16 cellular contexts compared by ENCODE assay signal in genomic region chr10:34834274-34834673, GRCh38.
"Had no signal": no experiment of that assay in that cellular context is flagged by ENCODE, and none has a peak within 500 bp of the region (broad histone marks: within the 10 kb centered on the region; RNA-seq: fewer than 3 reads in every experiment).

No MANE protein-coding gene starts in this region.

- H3K4me3 ChIP-seq: colonic mucosa, heart right ventricle, testis, transverse colon had no signal

- H3K27me3 ChIP-seq: colonic mucosa, testis, transverse colon had no signal

- H3K27ac ChIP-seq: colonic mucosa, heart right ventricle, testis, transverse colon had no signal

- FAIRE-seq: endothelial cell of umbilical vein, islet of Langerhans had no signal

- H3K9me3 ChIP-seq: colonic mucosa, heart right ventricle, testis, transverse colon had no signal

- H3K36me3 ChIP-seq: colonic mucosa, heart right ventricle, transverse colon had no signal

- ATAC-seq: natural killer cell; right cardiac atrium; stimulated activated naive B cell treated with anti-CD40 and anti-IgM and Interleukin-4, amounts not matched to agents 10 μg/mL and 1 μg/mL and 100 μg/mL, for 72 hours; stimulated activated naive CD8-positive, alpha-beta T cell treated with anti-CD3 and anti-CD28 coated beads, Interleukin-15, amount 100 ng/mL, for 72 hours had no signal

- H3K4me1 ChIP-seq: colonic mucosa, heart right ventricle, testis, transverse colon had no signal

- DNase-seq: colonic mucosa; dermis blood vessel endothelial cell; foreskin melanocyte; heart right ventricle; kidney glomerular epithelial cell; natural killer cell; posterior cingulate gyrus; right cardiac atrium; stimulated activated CD4-positive, alpha-beta T cell treated with anti-CD3 and anti-CD28 coated beads, Interleukin-1b, Interleukin-23, amount 100 ng/mL, for 48 hours; stimulated activated CD4-positive, alpha-beta T cell treated with anti-CD3 and anti-CD28 coated beads, Interleukin-4, amount 100 ng/mL, for 4 hours; stimulated activated naive B cell treated with anti-CD40 and anti-IgM and Interleukin-4, amounts not matched to agents 10 μg/mL and 1 μg/mL and 100 μg/mL, for 72 hours; stimulated activated naive CD8-positive, alpha-beta T cell treated with anti-CD3 and anti-CD28 coated beads, Interleukin-15, amount 100 ng/mL, for 72 hours; testis; transverse colon had no signal
